Comparison of ENCODE assay signal across 2 cellular contexts in the genomic region with DNA sequence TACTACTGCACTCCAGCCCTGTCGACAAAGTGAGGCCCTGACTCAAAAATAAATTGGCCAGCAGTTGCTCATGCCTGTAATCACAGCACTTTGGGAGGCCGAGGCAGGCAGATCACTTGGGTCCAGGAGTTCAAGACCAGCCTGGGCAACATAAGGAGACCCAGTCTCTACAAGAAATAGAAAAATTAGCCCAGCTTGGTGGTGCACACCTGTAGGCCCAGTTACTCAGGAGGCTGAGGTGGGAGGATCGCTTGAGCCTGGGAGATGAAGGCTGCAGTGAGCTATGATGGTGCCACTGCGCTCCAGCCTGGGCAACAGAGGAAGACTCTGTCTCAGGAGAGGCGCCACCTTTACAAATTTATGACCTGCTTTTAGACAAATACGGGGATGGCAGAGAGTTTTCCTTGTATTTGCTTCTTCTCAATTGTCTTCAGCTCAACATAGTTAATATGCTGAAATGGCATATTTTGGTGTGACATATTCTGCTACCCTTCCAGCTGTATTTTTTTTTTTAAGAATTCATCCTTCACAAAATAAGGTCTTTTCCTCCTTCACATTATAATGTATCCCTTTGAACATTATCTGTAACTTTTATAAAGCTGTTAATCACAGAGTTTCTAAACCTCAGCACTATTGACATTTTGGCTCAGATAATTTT.
TF ChIP-seq lines count a peak whose summit lies in the region.

No MANE protein-coding gene starts in this region.

TF ChIP-seq in HCT116, 20 proteins besides CTCF, POLR2A, EP300 and RAD21:
- TF ChIP-seq CEBPB (IDR thresholded peaks at IDR 0.05; ENCODE audit: low read depth) (no peak), JUND (IDR thresholded peaks at IDR 0.05) (no peak), FOSL1 (IDR thresholded peaks at IDR 0.05; ENCODE audit: low read depth) (no peak), EZH2phosphoT487 (IDR thresholded peaks at IDR 0.05; ENCODE audit: borderline replicate concordance) (no peak), TCF7L2 (IDR thresholded peaks at IDR 0.05; ENCODE audit: borderline replicate concordance, extremely low read depth, insufficient read depth, insufficient read length) (no peak), SP1 (IDR thresholded peaks at IDR 0.05; ENCODE audit: low read depth) (no peak), EZH2 (IDR thresholded peaks at IDR 0.05) (no peak), ELF1 (IDR thresholded peaks at IDR 0.05; ENCODE audit: borderline replicate concordance, low read depth) (no peak), CBX3 (IDR thresholded peaks at IDR 0.05; ENCODE audit: low read depth) (no peak)
- TF ChIP-seq, protein P1, sequence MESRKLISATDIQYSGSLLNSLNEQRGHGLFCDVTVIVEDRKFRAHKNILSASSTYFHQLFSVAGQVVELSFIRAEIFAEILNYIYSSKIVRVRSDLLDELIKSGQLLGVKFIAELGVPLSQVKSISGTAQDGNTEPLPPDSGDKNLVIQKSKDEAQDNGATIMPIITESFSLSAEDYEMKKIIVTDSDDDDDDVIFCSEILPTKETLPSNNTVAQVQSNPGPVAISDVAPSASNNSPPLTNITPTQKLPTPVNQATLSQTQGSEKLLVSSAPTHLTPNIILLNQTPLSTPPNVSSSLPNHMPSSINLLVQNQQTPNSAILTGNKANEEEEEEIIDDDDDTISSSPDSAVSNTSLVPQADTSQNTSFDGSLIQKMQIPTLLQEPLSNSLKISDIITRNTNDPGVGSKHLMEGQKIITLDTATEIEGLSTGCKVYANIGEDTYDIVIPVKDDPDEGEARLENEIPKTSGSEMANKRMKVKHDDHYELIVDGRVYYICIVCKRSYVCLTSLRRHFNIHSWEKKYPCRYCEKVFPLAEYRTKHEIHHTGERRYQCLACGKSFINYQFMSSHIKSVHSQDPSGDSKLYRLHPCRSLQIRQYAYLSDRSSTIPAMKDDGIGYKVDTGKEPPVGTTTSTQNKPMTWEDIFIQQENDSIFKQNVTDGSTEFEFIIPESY (IDR thresholded peaks at IDR 0.05; ENCODE audit: extremely low read depth, insufficient replicate concordance, low read length): no peak
- TF ChIP-seq, protein P2, sequence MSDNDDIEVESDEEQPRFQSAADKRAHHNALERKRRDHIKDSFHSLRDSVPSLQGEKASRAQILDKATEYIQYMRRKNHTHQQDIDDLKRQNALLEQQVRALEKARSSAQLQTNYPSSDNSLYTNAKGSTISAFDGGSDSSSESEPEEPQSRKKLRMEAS (IDR thresholded peaks at IDR 0.05): no peak
- TF ChIP-seq, protein P3, sequence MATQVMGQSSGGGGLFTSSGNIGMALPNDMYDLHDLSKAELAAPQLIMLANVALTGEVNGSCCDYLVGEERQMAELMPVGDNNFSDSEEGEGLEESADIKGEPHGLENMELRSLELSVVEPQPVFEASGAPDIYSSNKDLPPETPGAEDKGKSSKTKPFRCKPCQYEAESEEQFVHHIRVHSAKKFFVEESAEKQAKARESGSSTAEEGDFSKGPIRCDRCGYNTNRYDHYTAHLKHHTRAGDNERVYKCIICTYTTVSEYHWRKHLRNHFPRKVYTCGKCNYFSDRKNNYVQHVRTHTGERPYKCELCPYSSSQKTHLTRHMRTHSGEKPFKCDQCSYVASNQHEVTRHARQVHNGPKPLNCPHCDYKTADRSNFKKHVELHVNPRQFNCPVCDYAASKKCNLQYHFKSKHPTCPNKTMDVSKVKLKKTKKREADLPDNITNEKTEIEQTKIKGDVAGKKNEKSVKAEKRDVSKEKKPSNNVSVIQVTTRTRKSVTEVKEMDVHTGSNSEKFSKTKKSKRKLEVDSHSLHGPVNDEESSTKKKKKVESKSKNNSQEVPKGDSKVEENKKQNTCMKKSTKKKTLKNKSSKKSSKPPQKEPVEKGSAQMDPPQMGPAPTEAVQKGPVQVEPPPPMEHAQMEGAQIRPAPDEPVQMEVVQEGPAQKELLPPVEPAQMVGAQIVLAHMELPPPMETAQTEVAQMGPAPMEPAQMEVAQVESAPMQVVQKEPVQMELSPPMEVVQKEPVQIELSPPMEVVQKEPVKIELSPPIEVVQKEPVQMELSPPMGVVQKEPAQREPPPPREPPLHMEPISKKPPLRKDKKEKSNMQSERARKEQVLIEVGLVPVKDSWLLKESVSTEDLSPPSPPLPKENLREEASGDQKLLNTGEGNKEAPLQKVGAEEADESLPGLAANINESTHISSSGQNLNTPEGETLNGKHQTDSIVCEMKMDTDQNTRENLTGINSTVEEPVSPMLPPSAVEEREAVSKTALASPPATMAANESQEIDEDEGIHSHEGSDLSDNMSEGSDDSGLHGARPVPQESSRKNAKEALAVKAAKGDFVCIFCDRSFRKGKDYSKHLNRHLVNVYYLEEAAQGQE (IDR thresholded peaks at IDR 0.05; ENCODE audit: low read depth): no peak
- TF ChIP-seq, protein P4, sequence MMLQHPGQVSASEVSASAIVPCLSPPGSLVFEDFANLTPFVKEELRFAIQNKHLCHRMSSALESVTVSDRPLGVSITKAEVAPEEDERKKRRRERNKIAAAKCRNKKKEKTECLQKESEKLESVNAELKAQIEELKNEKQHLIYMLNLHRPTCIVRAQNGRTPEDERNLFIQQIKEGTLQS (IDR thresholded peaks at IDR 0.05): no peak

TF ChIP-seq in endothelial cell of umbilical vein, 7 proteins besides CTCF, POLR2A, EP300 and RAD21:
- TF ChIP-seq, protein P2 (IDR thresholded peaks at IDR 0.05; ENCODE audit: insufficient read depth, insufficient read length): no peak
- no peak for TF ChIP-seq FOS (IDR thresholded peaks at IDR 0.05; ENCODE audit: borderline replicate concordance, insufficient read depth, low read length)
- TF ChIP-seq GATA2 (IDR thresholded peaks at IDR 0.05; ENCODE audit: insufficient read depth, insufficient read length, low read depth, low read length): no peak
- TF ChIP-seq JUN (IDR thresholded peaks at IDR 0.05; ENCODE audit: borderline replicate concordance, insufficient read depth, insufficient read length, low read depth): no peak
- no peak for TF ChIP-seq MYC (IDR thresholded peaks at IDR 0.05; ENCODE audit: low read depth, low read length)
- no peak for TF ChIP-seq EZH2 (IDR thresholded peaks at IDR 0.05; ENCODE audit: borderline replicate concordance, low read depth, low read length, severe bottlenecking)
- TF ChIP-seq POLR2AphosphoS5 (IDR thresholded peaks at IDR 0.05; ENCODE audit: insufficient read depth, low read depth, low read length): no peak
